ENCODE assay signal across 8 cellular contexts in the genomic region with DNA sequence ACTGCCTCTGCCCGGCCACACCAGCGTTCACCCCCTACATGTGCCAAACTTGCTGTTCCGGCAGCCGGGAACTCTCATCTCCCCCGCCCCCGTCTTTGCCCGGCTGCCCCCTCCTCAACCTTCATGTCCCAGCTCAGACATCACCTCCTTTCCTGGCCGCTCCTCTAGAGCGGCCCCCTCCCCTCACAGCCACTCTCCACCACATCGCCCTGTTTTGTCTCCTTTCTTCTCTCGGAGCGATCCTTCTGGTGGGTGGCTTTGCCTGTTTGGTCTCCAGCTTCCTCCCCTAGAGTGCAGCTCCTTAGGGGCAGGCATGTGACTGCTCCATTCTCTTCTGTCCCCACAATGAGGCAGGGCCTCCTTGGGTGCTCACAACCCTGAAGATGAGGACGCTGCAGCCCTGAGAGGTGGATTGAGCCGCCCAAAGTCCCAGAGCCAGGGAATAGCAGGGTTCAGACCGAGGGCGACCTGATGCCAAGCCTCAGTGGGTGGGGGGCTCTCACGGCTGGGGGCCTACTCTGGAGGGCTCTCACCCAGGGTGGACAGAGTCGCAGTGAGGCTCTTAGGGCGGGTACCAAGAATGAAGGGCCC. TPM values are rescaled to one million over a fixed set of nuclear protein-coding genes. Genes with fewer than 3 reads are reported as not detected.
DNase-seq lines count a peak whose midpoint lies in the region; ATAC-seq and TF ChIP-seq lines count a peak whose summit lies in the region.

No MANE protein-coding gene starts in this region.

- ATAC-seq in GM21515 (IDR thresholded peaks at IDR 0.05; ENCODE audit: unreplicated experiment), result no peak

- no peak overlapping the region for H2AFZ ChIP-seq in SK-N-SH (ENCODE audit: low read depth)
- peak overlapping the region; percentile 9 for H2AFZ ChIP-seq in fibroblast of lung (ENCODE audit: low read length)

- H3K4me1 ChIP-seq in SK-N-SH (ENCODE audit: control insufficient read depth in 1 of 2, insufficient read depth in 2 of 2, low read depth in 1 of 2, low read length in 1 of 2) (peaks cover 26 to 71% of the 10 kb centered on the region in 2 experiments), fibroblast of lung (ENCODE audit: control insufficient read depth, extremely low read depth, insufficient read depth, low read length) (peaks cover 52% of the 10 kb centered on the region), skeletal muscle satellite cell (ENCODE audit: control insufficient read depth, insufficient read depth, low read length) (peaks cover 45% of the 10 kb centered on the region)

- CTCF ChIA-PET in SK-N-SH (lab: Yijun Ruan, JAX), result interaction anchor here (0.6 to 7.7 kb wide), 17 partner anchors 11 to 1369 kb away, joined by 3 to 65 read pairs (median 3); no protein-coding TSS in a partner anchor

- H3K36me3 ChIP-seq in SK-N-SH (replicated peaks in 1 of 2; ENCODE audit: control insufficient read depth in 1 of 2, insufficient read depth in 2 of 2, low read length in 1 of 2) (no peaks in the 10 kb centered on the region), fibroblast of lung (ENCODE audit: control insufficient read depth, insufficient read depth, low read length) (peaks cover 2% of the 10 kb centered on the region), skeletal muscle satellite cell (ENCODE audit: insufficient read depth, low read length) (no peaks in the 10 kb centered on the region)

- DNase-seq in GM12864 (ENCODE audit: low read depth) (no peak), SK-N-SH (no peak), fibroblast of lung (ENCODE audit: low read depth in 2 of 2) (no peak), DMS 273 treated with DMSO at 0.1 percent for 48 hours (lab: John Stamatoyannopoulos, UW) (no peak), NCI-H2171 (lab: John Stamatoyannopoulos, UW) (no peak)
- no peak for DNase-seq in activated CD8-positive, alpha-beta memory T cell treated with anti-CD3 and anti-CD28 coated beads for 24 hours

- POLR2A ChIA-PET in SK-N-SH (lab: Yijun Ruan, JAX), result interaction anchor here (1.1 kb wide), 1 partner anchor 9 kb away, joined by 4 read pairs; no protein-coding TSS in a partner anchor

- peaks cover 19% of the 10 kb centered on the region for H3F3A ChIP-seq in SK-N-SH (replicated peaks; ENCODE audit: insufficient read depth)

- 80% methylated on average over 16 of the region's 19 CpGs for WGBS in SK-N-SH (ENCODE audit: low lambda C conversion rate)

- H3K4me3 ChIP-seq in GM12864 (ENCODE audit: low read depth, low read length) (peak overlapping the region; percentile 40), SK-N-SH (ENCODE audit: low read depth in 2 of 2, low read length in 1 of 2) (0 out of 4 replicates have a peak overlapping the region, but pooled peaks of 1 of the 2 experiments have one; percentile 23), fibroblast of lung (replicated peaks in 1 of 4; ENCODE audit: control extremely low read depth in 1 of 4, insufficient read depth in 1 of 4, low read depth in 3 of 4, low read length in 4 of 4) (peak overlapping the region; percentile 23 to 52 (median 29)), skeletal muscle satellite cell (ENCODE audit: low read length) (peak overlapping the region; percentile 68)

- no peak for TF ChIP-seq RAD21 in SK-N-SH (IDR thresholded peaks at IDR 0.05; ENCODE audit: low read length)

- TF ChIP-seq CTCF in GM12864 (IDR thresholded peaks at IDR 0.05; ENCODE audit: low read depth, low read length, missing control alignments) (no peak), SK-N-SH (IDR thresholded peaks at IDR 0.05) (no peak), fibroblast of lung (conservative IDR thresholded peaks at IDR 0.05 in 1 of 2, IDR thresholded peaks at IDR 0.05 in 1 of 2; ENCODE audit: low read depth in 1 of 2, low read length in 2 of 2) (no peak)

- no peaks in the 10 kb centered on the region for H3K9me2 ChIP-seq in SK-N-SH

- H3K27ac ChIP-seq in SK-N-SH (ENCODE audit: low read depth in 2 of 2, low read length in 1 of 2) (peak overlapping the region; percentile 56 to 91; a peak in 3 of 4 replicates), fibroblast of lung (ENCODE audit: insufficient read depth, low read length) (peak overlapping the region; percentile 79)

- H3K79me2 ChIP-seq in SK-N-SH (ENCODE audit: insufficient read depth), result peaks cover 43% of the 10 kb centered on the region
- peaks cover 68% of the 10 kb centered on the region for H3K79me2 ChIP-seq in fibroblast of lung (ENCODE audit: control insufficient read depth, insufficient read depth, low read length)

- H3K27me3 ChIP-seq in SK-N-SH (ENCODE audit: insufficient read depth) (no peaks in the 10 kb centered on the region), fibroblast of lung (ENCODE audit: control insufficient read depth, insufficient read depth, low read length) (no peaks in the 10 kb centered on the region), skeletal muscle satellite cell (ENCODE audit: control insufficient read depth, insufficient read depth, low read length) (no peaks in the 10 kb centered on the region)

- H3K9me3 ChIP-seq in SK-N-SH (no peaks in the 10 kb centered on the region), fibroblast of lung (ENCODE audit: control insufficient read depth, insufficient read depth, low read depth, low read length) (no peaks in the 10 kb centered on the region), skeletal muscle satellite cell (replicated peaks; ENCODE audit: low read length) (no peaks in the 10 kb centered on the region)

- H3K4me2 ChIP-seq in SK-N-SH (peak overlapping the region; percentile 74; the same call in 1 of the 2 replicates), fibroblast of lung (ENCODE audit: extremely low read depth, insufficient read depth, low read length) (peak overlapping the region; percentile 88), skeletal muscle satellite cell (ENCODE audit: low read length) (peak overlapping the region; percentile 91)

- no peak for TF ChIP-seq EP300 in SK-N-SH (IDR thresholded peaks at IDR 0.05; ENCODE audit: borderline replicate concordance in 1 of 2, low read depth in 1 of 2, low read length in 1 of 2)

- peak overlapping the region; percentile 57; the same call in 1 of the 2 replicates for H3K9ac ChIP-seq in SK-N-SH
- peak overlapping the region; percentile 68 for H3K9ac ChIP-seq in fibroblast of lung (ENCODE audit: insufficient read depth, low read length)
- peak overlapping the region; percentile 78 for H3K9ac ChIP-seq in skeletal muscle satellite cell (ENCODE audit: low read depth, low read length)

- H4K20me1 ChIP-seq in SK-N-SH (ENCODE audit: insufficient read depth), result no peaks in the 10 kb centered on the region
- H4K20me1 ChIP-seq in fibroblast of lung (ENCODE audit: control insufficient read depth, extremely low read depth, insufficient read depth, low read length), result no peaks in the 10 kb centered on the region

TF ChIP-seq in SK-N-SH, 30 proteins besides CTCF, POLR2A, EP300 and RAD21:
- TF ChIP-seq RXRA (IDR thresholded peaks at IDR 0.05; ENCODE audit: borderline replicate concordance, low read depth) (no peak), POLR2AphosphoS5 (IDR thresholded peaks at IDR 0.05; ENCODE audit: low read depth, low read length) (no peak), MXI1 (IDR thresholded peaks at IDR 0.05; ENCODE audit: low read depth, low read length) (no peak), RFX5 (IDR thresholded peaks at IDR 0.05; ENCODE audit: low read length) (no peak), GATA2 (CRISPR knock-in tag; IDR thresholded peaks at IDR 0.05) (no peak), NRF1 (IDR thresholded peaks at IDR 0.05; ENCODE audit: low read depth, low read length) (no peak), JUND (IDR thresholded peaks at IDR 0.05) (no peak), GABPA (IDR thresholded peaks at IDR 0.05; ENCODE audit: low read depth) (no peak), NFIC (IDR thresholded peaks at IDR 0.05; ENCODE audit: borderline replicate concordance) (no peak)
- TF ChIP-seq, protein P1, sequence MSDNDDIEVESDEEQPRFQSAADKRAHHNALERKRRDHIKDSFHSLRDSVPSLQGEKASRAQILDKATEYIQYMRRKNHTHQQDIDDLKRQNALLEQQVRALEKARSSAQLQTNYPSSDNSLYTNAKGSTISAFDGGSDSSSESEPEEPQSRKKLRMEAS (IDR thresholded peaks at IDR 0.05; ENCODE audit: low read depth), result no peak
- TF ChIP-seq, protein P2, sequence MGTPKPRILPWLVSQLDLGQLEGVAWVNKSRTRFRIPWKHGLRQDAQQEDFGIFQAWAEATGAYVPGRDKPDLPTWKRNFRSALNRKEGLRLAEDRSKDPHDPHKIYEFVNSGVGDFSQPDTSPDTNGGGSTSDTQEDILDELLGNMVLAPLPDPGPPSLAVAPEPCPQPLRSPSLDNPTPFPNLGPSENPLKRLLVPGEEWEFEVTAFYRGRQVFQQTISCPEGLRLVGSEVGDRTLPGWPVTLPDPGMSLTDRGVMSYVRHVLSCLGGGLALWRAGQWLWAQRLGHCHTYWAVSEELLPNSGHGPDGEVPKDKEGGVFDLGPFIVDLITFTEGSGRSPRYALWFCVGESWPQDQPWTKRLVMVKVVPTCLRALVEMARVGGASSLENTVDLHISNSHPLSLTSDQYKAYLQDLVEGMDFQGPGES (IDR thresholded peaks at IDR 0.05; ENCODE audit: low read depth, low read length), result no peak
- TF ChIP-seq, protein P3, sequence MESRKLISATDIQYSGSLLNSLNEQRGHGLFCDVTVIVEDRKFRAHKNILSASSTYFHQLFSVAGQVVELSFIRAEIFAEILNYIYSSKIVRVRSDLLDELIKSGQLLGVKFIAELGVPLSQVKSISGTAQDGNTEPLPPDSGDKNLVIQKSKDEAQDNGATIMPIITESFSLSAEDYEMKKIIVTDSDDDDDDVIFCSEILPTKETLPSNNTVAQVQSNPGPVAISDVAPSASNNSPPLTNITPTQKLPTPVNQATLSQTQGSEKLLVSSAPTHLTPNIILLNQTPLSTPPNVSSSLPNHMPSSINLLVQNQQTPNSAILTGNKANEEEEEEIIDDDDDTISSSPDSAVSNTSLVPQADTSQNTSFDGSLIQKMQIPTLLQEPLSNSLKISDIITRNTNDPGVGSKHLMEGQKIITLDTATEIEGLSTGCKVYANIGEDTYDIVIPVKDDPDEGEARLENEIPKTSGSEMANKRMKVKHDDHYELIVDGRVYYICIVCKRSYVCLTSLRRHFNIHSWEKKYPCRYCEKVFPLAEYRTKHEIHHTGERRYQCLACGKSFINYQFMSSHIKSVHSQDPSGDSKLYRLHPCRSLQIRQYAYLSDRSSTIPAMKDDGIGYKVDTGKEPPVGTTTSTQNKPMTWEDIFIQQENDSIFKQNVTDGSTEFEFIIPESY (IDR thresholded peaks at IDR 0.05; ENCODE audit: borderline replicate concordance, low read depth), result no peak

RNA-seq across cellular contexts. Expression of a gene that starts 44.9 kb away (rescaled TPM):
- polyA plus RNA-seq in SK-N-SH (2012; rRNA removed), result 62.3 and 96.6 TPM in 2 replicates
- polyA plus RNA-seq in SK-N-SH (2012; cell fraction: cytosol; rRNA removed), result 48.1 and 60.4 TPM in 2 replicates
- polyA plus RNA-seq in SK-N-SH (2012; cell fraction: nucleus; rRNA removed), result 53.0 and 69.9 TPM in 2 replicates
- total RNA-seq in fibroblast of lung, result 57.3 and 138 TPM in 2 replicates
- polyA plus RNA-seq in fibroblast of lung, result 131 and 137 TPM in 2 replicates
- polyA plus RNA-seq in fibroblast of lung (2012), result 145 and 152 TPM in 2 replicates
- polyA minus RNA-seq in fibroblast of lung (ENCODE audit: low replicate concordance), result 228 and 250 TPM in 2 replicates
- 40.4 and 63.6 TPM in 2 replicates for total RNA-seq in skeletal muscle satellite cell (2012; rRNA removed)
